1 cellular context compared by ENCODE assay signal in genomic region chr9:129250786-129251185, GRCh38.
TF ChIP-seq lines count a peak whose summit lies in the region.

No MANE protein-coding gene starts in this region.

TF ChIP-seq in HCT116, 20 proteins besides CTCF, POLR2A, EP300 and RAD21:
- TF ChIP-seq ZFX (IDR thresholded peaks at IDR 0.05) (no peak), CEBPB (IDR thresholded peaks at IDR 0.05; ENCODE audit: low read depth) (no peak), ZNF274 (IDR thresholded peaks at IDR 0.05; ENCODE audit: low read depth, low read length) (no peak), POLR2AphosphoS5 (IDR thresholded peaks at IDR 0.05; ENCODE audit: low read depth, low read length) (no peak), TCF7L2 (IDR thresholded peaks at IDR 0.05; ENCODE audit: borderline replicate concordance, extremely low read depth, insufficient read depth, insufficient read length) (no peak), CBX3 (IDR thresholded peaks at IDR 0.05; ENCODE audit: low read depth) (no peak), FOSL1 (IDR thresholded peaks at IDR 0.05; ENCODE audit: low read depth) (no peak)
